In the genomic region with DNA sequence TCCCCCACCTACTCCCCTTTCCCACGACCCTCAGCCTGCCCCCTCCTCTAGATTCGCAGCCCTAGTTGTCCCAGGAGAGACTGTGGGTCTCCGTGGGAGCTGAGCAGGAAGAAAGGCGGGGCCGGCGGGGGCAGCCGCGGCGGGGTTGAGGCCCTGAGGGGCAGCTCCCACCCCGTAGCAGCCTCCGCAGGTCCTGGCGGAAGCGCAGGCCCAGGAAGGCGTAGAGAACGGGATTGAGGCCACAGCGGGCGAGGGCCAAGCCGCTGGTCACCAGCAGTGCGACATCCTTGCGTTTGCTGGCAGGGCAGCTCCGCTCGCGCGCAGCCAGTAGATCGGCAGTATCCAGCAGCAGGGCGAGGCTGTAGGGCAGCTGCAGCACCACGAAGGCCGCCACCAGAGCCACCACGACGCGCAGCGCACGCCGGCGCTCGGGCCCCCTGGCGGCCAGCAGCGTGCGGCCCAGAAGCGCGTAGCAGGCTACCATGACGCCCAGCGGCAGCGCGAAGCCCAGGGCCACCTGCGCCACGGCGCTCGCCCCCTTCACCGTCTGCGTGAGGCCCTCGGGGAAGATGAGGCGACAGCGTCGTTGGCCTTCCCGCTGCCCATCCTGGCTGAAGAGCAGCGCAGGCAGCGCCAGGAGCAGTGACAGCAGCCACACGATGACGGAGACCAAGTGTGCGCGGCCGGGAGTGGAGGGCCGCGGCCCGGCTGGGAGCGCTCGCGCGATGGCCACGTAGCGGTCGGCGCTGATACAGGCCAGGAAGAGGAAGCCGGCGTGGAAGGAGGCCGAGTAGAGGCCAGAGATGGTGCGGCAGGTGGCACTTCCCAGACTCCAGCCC, we compare ENCODE assay signal across 8 cellular contexts.
DNase-seq lines count a peak whose midpoint lies in the region; ATAC-seq and TF ChIP-seq lines count a peak whose summit lies in the region.

No MANE protein-coding gene starts in this region.

- DNase-seq in CD1c-positive myeloid dendritic cell (ENCODE audit: extremely low spot score): peak; percentile 85
- peak; percentile 70 for DNase-seq in NCI-H748 treated with DMSO at 0.1 percent for 48 hours (lab: John Stamatoyannopoulos, UW)
- DNase-seq in activated T-cell treated with anti-CD3 and anti-CD28 coated beads for 24 hours (ENCODE audit: low read depth): peak; percentile 56
- peak; percentile 84 for DNase-seq in epithelial cell of esophagus (ENCODE audit: low read depth)
- DNase-seq in midbrain (lab: John Stamatoyannopoulos, UW): peak; percentile 67
- peak; percentile 68 to 86 for DNase-seq in stimulated activated effector memory CD8-positive, alpha-beta T cell treated with anti-CD3 and anti-CD28 coated beads, Interleukin-12 subunit alpha, Interleukin-12 subunit beta, amount 100 ng/mL, for 72 hours (ENCODE audit: low spot score in 2 of 2)

- H3K9me3 Mint-ChIP-seq in stimulated activated effector memory CD8-positive, alpha-beta T cell treated with anti-CD3 and anti-CD28 coated beads, Interleukin-12 subunit alpha, Interleukin-12 subunit beta, amount 100 ng/mL, for 72 hours: no peaks in the 10 kb centered on the region

- peak; percentile 31 for TF ChIP-seq CTCF in epithelial cell of esophagus (IDR thresholded peaks at IDR 0.05; ENCODE audit: insufficient read depth, low read depth, low read length, missing control alignments)

- H3K36me3 Mint-ChIP-seq in stimulated activated effector memory CD8-positive, alpha-beta T cell treated with anti-CD3 and anti-CD28 coated beads, Interleukin-12 subunit alpha, Interleukin-12 subunit beta, amount 100 ng/mL, for 72 hours: peaks cover 11% of the 10 kb centered on the region

- peaks cover 77% of the 10 kb centered on the region for H3K4me1 Mint-ChIP-seq in stimulated activated effector memory CD8-positive, alpha-beta T cell treated with anti-CD3 and anti-CD28 coated beads, Interleukin-12 subunit alpha, Interleukin-12 subunit beta, amount 100 ng/mL, for 72 hours

- peak overlapping the region; percentile 75 for H3K4me3 Mint-ChIP-seq in stimulated activated effector memory CD8-positive, alpha-beta T cell treated with anti-CD3 and anti-CD28 coated beads, Interleukin-12 subunit alpha, Interleukin-12 subunit beta, amount 100 ng/mL, for 72 hours

- ATAC-seq in HG02642 (IDR thresholded peaks at IDR 0.05; ENCODE audit: poor library complexity, unreplicated experiment) (peak; percentile 24), HG02623 (IDR thresholded peaks at IDR 0.05; ENCODE audit: unreplicated experiment) (no peak)
- ATAC-seq in stimulated activated effector memory CD8-positive, alpha-beta T cell treated with anti-CD3 and anti-CD28 coated beads, Interleukin-12 subunit alpha, Interleukin-12 subunit beta, amount 100 ng/mL, for 72 hours: peak; percentile 67

- peak overlapping the region; percentile 34 for H3K4me3 ChIP-seq in epithelial cell of esophagus (ENCODE audit: low read length)

- peak overlapping the region; percentile 73 for H3K27ac Mint-ChIP-seq in stimulated activated effector memory CD8-positive, alpha-beta T cell treated with anti-CD3 and anti-CD28 coated beads, Interleukin-12 subunit alpha, Interleukin-12 subunit beta, amount 100 ng/mL, for 72 hours
